Comparison of ENCODE assay signal across 19 cellular contexts in the genomic region with DNA sequence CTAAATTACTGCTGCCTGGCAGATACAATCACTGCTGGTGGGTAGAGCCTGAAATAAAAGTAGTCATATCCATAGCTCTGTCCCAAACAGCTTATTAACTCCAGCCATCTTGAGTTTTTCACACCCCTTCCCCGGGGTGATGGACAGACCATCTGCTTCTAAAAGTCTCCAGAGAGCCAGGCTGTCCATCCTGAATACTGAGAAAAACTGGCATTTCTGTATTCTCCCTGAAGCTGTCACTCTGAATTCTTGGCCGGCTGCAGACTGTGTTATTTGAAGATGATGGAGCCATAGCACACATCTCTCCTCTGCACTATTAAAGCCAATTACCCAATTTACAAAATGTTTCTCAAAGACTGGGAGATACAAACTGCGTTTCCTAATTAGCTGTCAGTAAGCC.
DNase-seq lines count a peak whose midpoint lies in the region; ATAC-seq and TF ChIP-seq lines count a peak whose summit lies in the region.
"Had no signal": no experiment of that assay in that cellular context is flagged by ENCODE, and none has a peak within 500 bp of the region (broad histone marks: within the 10 kb centered on the region; RNA-seq: fewer than 3 reads in every experiment).

No MANE protein-coding gene starts in this region.

- TF ChIP-seq CTCF in RWPE2 (IDR thresholded peaks at IDR 0.05; ENCODE audit: poor library complexity, severe bottlenecking), result no peak

- no peaks in the 10 kb centered on the region for H3K4me1 ChIP-seq in RWPE2 (ENCODE audit: insufficient read depth, poor library complexity, severe bottlenecking)
- H3K4me1 ChIP-seq: BLaER1 had no signal

- H3K4me3 ChIP-seq in RWPE2 (ENCODE audit: severe bottlenecking), result no peak overlapping the region
- H3K4me3 ChIP-seq: BLaER1, GM23248 had no signal

- intact Hi-C loops in Right ventricle myocardium inferior (cut with DNase I), result no loop called here

- H3K27ac ChIP-seq in RWPE2 (ENCODE audit: poor library complexity, severe bottlenecking), result no peak overlapping the region
- H3K27ac ChIP-seq: 22Rv1, BLaER1, C4-2B, GM23248 had no signal

- peaks cover 21% of the 10 kb centered on the region for H3K27me3 ChIP-seq in RWPE2 (ENCODE audit: insufficient read depth, poor library complexity, severe bottlenecking)
- H3K27me3 ChIP-seq: BLaER1 had no signal

- no peaks in the 10 kb centered on the region for H3K9me3 ChIP-seq in RWPE2 (ENCODE audit: severe bottlenecking)
- H3K9me3 ChIP-seq: BLaER1, Caco-2 had no signal

- H3K36me3 ChIP-seq in RWPE2 (ENCODE audit: low read depth), result no peaks in the 10 kb centered on the region
- H3K36me3 ChIP-seq: BLaER1 had no signal

- ATAC-seq in RWPE2 (ENCODE audit: low read depth) (no peak), Right ventricle myocardium inferior (no peak)
- ATAC-seq: CD8-positive, alpha-beta T cell had no signal

- DNase-seq in DMS 273 (lab: John Stamatoyannopoulos, UW; ENCODE audit: unreplicated experiment) (peak; percentile 11), DMS 273 treated with DMSO at 0.1 percent for 48 hours (lab: John Stamatoyannopoulos, UW) (no peak), NCI-H524 (lab: John Stamatoyannopoulos, UW) (peak; percentile 49 to 79), RWPE2 (ENCODE audit: low spot score) (peak; percentile 7), cerebellum (ENCODE audit: low spot score) (peak; percentile 60), Right ventricle myocardium inferior (ENCODE audit: missing footprints) (no peak), cortex of kidney (lab: John Stamatoyannopoulos, UW) (no peak), NCI-H1105 (lab: John Stamatoyannopoulos, UW) (no peak)
- DNase-seq: Caco-2; CD4-positive, CD25-positive, alpha-beta regulatory T cell; CD8-positive, alpha-beta T cell; DMS53; DMS79 treated with DMSO at 0.1 percent for 48 hours; GM23248; H7; HCEC 1CT had no signal

Comparison
In these comparisons a context has a peak if more than half of its experiments do, and no peak if none do; other contexts are left out.
1. DNase-seq: peak in DMS 273 (single experiment), NCI-H524 (2 of 2), RWPE2 (single experiment) and cerebellum (single experiment); none in DMS 273 treated with DMSO at 0.1 percent for 48 hours (single experiment), Right ventricle myocardium inferior (single experiment), cortex of kidney (single experiment) and NCI-H1105 (single experiment).